ENCODE assay signal across 7 cellular contexts in the genomic region with DNA sequence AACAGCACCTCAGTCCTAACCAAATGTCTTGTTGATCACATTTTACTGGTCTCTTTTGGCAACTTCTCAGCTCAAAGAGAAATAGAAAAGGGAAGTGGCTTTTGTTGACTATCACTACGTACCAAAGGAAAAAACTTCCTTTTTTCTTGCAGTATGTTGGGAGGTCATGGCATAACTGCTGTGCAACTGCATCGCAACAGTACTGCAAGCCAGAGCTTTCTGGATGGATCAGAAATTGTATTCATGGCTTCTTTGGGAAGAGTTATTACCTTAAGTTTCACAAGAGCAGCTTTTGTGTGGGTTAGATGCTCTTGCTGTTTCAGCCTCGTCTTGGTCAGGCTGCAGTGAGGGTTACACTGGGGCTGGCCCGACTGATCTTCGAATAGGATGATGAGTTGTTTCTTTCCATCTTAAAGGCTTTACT.
DNase-seq lines count a peak whose midpoint lies in the region; ATAC-seq lines count a peak whose summit lies in the region.

No MANE protein-coding gene starts in this region.

- H3K4me1 Mint-ChIP-seq in activated CD4-positive, alpha-beta T cell treated with anti-CD3 and anti-CD28 coated beads, Interleukin-2, amount 10 ng/mL, durations not matched to agents 7 days and 5 days: peaks cover 38% of the 10 kb centered on the region

- H3K4me3 Mint-ChIP-seq in activated CD4-positive, alpha-beta T cell treated with anti-CD3 and anti-CD28 coated beads, Interleukin-2, amount 10 ng/mL, durations not matched to agents 7 days and 5 days: no peak overlapping the region

- no peaks in the 10 kb centered on the region for H3K9me3 Mint-ChIP-seq in activated CD4-positive, alpha-beta T cell treated with anti-CD3 and anti-CD28 coated beads, Interleukin-2, amount 10 ng/mL, durations not matched to agents 7 days and 5 days

- CTCF ChIA-PET in activated CD4-positive, alpha-beta T cell treated with anti-CD3 and anti-CD28 coated beads, Interleukin-2, amount 10 ng/mL, durations not matched to agents 7 days and 5 days (lab: Charles Lee): interaction anchor here (1.1 kb wide), 1 partner anchor 25 kb away, joined by 3 read pairs; no protein-coding TSS in a partner anchor

- H3K36me3 Mint-ChIP-seq in activated CD4-positive, alpha-beta T cell treated with anti-CD3 and anti-CD28 coated beads, Interleukin-2, amount 10 ng/mL, durations not matched to agents 7 days and 5 days (ENCODE audit: low read depth): peaks cover 38% of the 10 kb centered on the region

- POLR2A ChIA-PET in activated CD4-positive, alpha-beta T cell treated with anti-CD3 and anti-CD28 coated beads, Interleukin-2, amount 10 ng/mL, durations not matched to agents 7 days and 5 days (lab: Charles Lee): interaction anchor here (0.6 kb wide), 1 partner anchor 71 kb away, joined by 3 read pairs; no protein-coding TSS in a partner anchor

- H3K27ac Mint-ChIP-seq in activated CD4-positive, alpha-beta T cell treated with anti-CD3 and anti-CD28 coated beads, Interleukin-2, amount 10 ng/mL, durations not matched to agents 7 days and 5 days: no peak overlapping the region

- DNase-seq in activated CD4-positive, alpha-beta T cell treated with anti-CD3 and anti-CD28 coated beads, Interleukin-2, amount 10 ng/mL, durations not matched to agents 7 days and 5 days: peak; percentile 32
- peak; percentile 70 for DNase-seq in stimulated activated CD4-positive, alpha-beta T cell treated with anti-CD3 and anti-CD28 coated beads, Interleukin-1b, Interleukin-23, amount 100 ng/mL, for 48 hours
- no peak for DNase-seq in SW480 (ENCODE audit: low spot score)
- DNase-seq in globus pallidus (ENCODE audit: low spot score): no peak
- no peak for DNase-seq in cerebellum (ENCODE audit: low spot score)

- no peaks in the 10 kb centered on the region for H3K27me3 Mint-ChIP-seq in activated CD4-positive, alpha-beta T cell treated with anti-CD3 and anti-CD28 coated beads, Interleukin-2, amount 10 ng/mL, durations not matched to agents 7 days and 5 days

- ATAC-seq in GM19328 (IDR thresholded peaks at IDR 0.05; ENCODE audit: unreplicated experiment): peak; percentile 38
- ATAC-seq in HG03045 (IDR thresholded peaks at IDR 0.05; ENCODE audit: unreplicated experiment): peak; percentile 40

Comparison
In these comparisons a context has a peak if more than half of its experiments do, and no peak if none do; other contexts are left out.
1. DNase-seq: peak in activated CD4-positive, alpha-beta T cell treated with anti-CD3 and anti-CD28 coated beads, Interleukin-2, amount 10 ng/mL, durations not matched to agents 7 days and 5 days (single experiment) and stimulated activated CD4-positive, alpha-beta T cell treated with anti-CD3 and anti-CD28 coated beads, Interleukin-1b, Interleukin-23, amount 100 ng/mL, for 48 hours (single experiment); none in SW480 (single experiment), globus pallidus (single experiment) and cerebellum (single experiment).